In genomic region chr9:89606049-89606481, GRCh38 we compare ENCODE assay signal across 8 cellular contexts. TPM values are rescaled to one million over a fixed set of nuclear protein-coding genes. Genes with fewer than 3 reads are reported as not detected.
DNase-seq lines count a peak whose midpoint lies in the region; ATAC-seq, FAIRE-seq and TF ChIP-seq lines count a peak whose summit lies in the region.

No MANE protein-coding gene starts in this region.

- H3K4ac ChIP-seq in mesendoderm (ENCODE audit: low read depth, low read length): peak overlapping the region; percentile 25

- TF ChIP-seq POLR2A in GM12891 (IDR thresholded peaks at IDR 0.05; ENCODE audit: low read depth, low read length) (no peak), erythroblast (IDR thresholded peaks at IDR 0.05; ENCODE audit: low read length) (no peak)

- no peak overlapping the region for H2BK15ac ChIP-seq in mesendoderm (replicated peaks; ENCODE audit: low read depth)

- H2AK5ac ChIP-seq in mesendoderm (ENCODE audit: low read length): no peak overlapping the region

- no peak overlapping the region for H3K23ac ChIP-seq in mesendoderm (ENCODE audit: low read length)

- peaks cover 2% of the 10 kb centered on the region for H3K4me1 ChIP-seq in mesendoderm (ENCODE audit: control insufficient read depth, low read depth, low read length)

- no peak overlapping the region for H4K8ac ChIP-seq in mesendoderm (ENCODE audit: low read depth, low read length)

- H2BK120ac ChIP-seq in mesendoderm (ENCODE audit: low read depth, low read length): no peak overlapping the region

- H3K36me3 Mint-ChIP-seq in activated T-cell treated with anti-CD3 and anti-CD28 coated beads, Interleukin-2, amount 50 U/mL, for 4 hours (ENCODE audit: insufficient read depth): no peaks in the 10 kb centered on the region
- peaks cover 18% of the 10 kb centered on the region for H3K36me3 Mint-ChIP-seq in stimulated activated effector memory CD8-positive, alpha-beta T cell treated with anti-CD3 and anti-CD28 coated beads, Interleukin-12 subunit alpha, Interleukin-12 subunit beta, amount 100 ng/mL, for 72 hours

- H3K79me2 ChIP-seq in mesendoderm (ENCODE audit: control insufficient read depth, insufficient read depth, low read length): no peaks in the 10 kb centered on the region

- H3K56ac ChIP-seq in mesendoderm (ENCODE audit: low read length): peak overlapping the region; percentile 88

- no peak overlapping the region for H3K27ac Mint-ChIP-seq in stimulated activated effector memory CD8-positive, alpha-beta T cell treated with anti-CD3 and anti-CD28 coated beads, Interleukin-12 subunit alpha, Interleukin-12 subunit beta, amount 100 ng/mL, for 72 hours

- no peaks in the 10 kb centered on the region for H3K27me3 Mint-ChIP-seq in activated T-cell treated with anti-CD3 and anti-CD28 coated beads, Interleukin-2, amount 50 U/mL, for 4 hours (ENCODE audit: low read depth)

- H2BK5ac ChIP-seq in mesendoderm (ENCODE audit: low read length): no peak overlapping the region

- WGBS in mesendoderm (ENCODE audit: extremely low coverage, insufficient coverage, low lambda C conversion rate): no CpG with 5 or more reads among the region's 36 CpGs

- H4K5ac ChIP-seq in mesendoderm (ENCODE audit: low read length): no peak overlapping the region

- peak overlapping the region; percentile 87 for H3K4me3 Mint-ChIP-seq in activated T-cell treated with anti-CD3 and anti-CD28 coated beads, Interleukin-2, amount 50 U/mL, for 4 hours
- peak overlapping the region; percentile 79 for H3K4me3 Mint-ChIP-seq in stimulated activated effector memory CD8-positive, alpha-beta T cell treated with anti-CD3 and anti-CD28 coated beads, Interleukin-12 subunit alpha, Interleukin-12 subunit beta, amount 100 ng/mL, for 72 hours

- H3K4me3 ChIP-seq in mesendoderm (ENCODE audit: low read length): peak overlapping the region; percentile 73

- H3K9me3 Mint-ChIP-seq in activated T-cell treated with anti-CD3 and anti-CD28 coated beads, Interleukin-2, amount 50 U/mL, for 4 hours: no peaks in the 10 kb centered on the region
- no peaks in the 10 kb centered on the region for H3K9me3 Mint-ChIP-seq in stimulated activated effector memory CD8-positive, alpha-beta T cell treated with anti-CD3 and anti-CD28 coated beads, Interleukin-12 subunit alpha, Interleukin-12 subunit beta, amount 100 ng/mL, for 72 hours

- H3K79me1 ChIP-seq in mesendoderm (ENCODE audit: low read length): peaks cover 2% of the 10 kb centered on the region

- peak overlapping the region; percentile 89 for H3K4me2 ChIP-seq in mesendoderm (ENCODE audit: low read length)

- peak in 1 of 2 donors; percentile 9 for ATAC-seq in activated T-cell treated with anti-CD3 and anti-CD28 coated beads, Interleukin-2, amount 50 U/mL, for 4 hours
- ATAC-seq in stimulated activated effector memory CD8-positive, alpha-beta T cell treated with anti-CD3 and anti-CD28 coated beads, Interleukin-12 subunit alpha, Interleukin-12 subunit beta, amount 100 ng/mL, for 72 hours: peak; percentile 24
- no peak for ATAC-seq in HG03469 (IDR thresholded peaks at IDR 0.05; ENCODE audit: unreplicated experiment)

- H3K36me3 ChIP-seq in mesendoderm (ENCODE audit: control insufficient read depth, insufficient read depth, low read length): no peaks in the 10 kb centered on the region

- peak; percentile 52 for FAIRE-seq in GM12891 (lab: Jason Lieb, UNC)

- H3K18ac ChIP-seq in mesendoderm (ENCODE audit: low read length): peak overlapping the region; percentile 13

- H3K4me1 Mint-ChIP-seq in activated T-cell treated with anti-CD3 and anti-CD28 coated beads, Interleukin-2, amount 50 U/mL, for 4 hours (ENCODE audit: low read depth): peaks cover 26% of the 10 kb centered on the region
- H3K4me1 Mint-ChIP-seq in stimulated activated effector memory CD8-positive, alpha-beta T cell treated with anti-CD3 and anti-CD28 coated beads, Interleukin-12 subunit alpha, Interleukin-12 subunit beta, amount 100 ng/mL, for 72 hours: peaks cover 32% of the 10 kb centered on the region

- no peaks in the 10 kb centered on the region for H3K27me3 ChIP-seq in mesendoderm (ENCODE audit: insufficient read depth, low read length, poor library complexity)

- DNase-seq in GM12891 (ENCODE audit: insufficient read length, low spot score): no peak
- peak; percentile 49 for DNase-seq in NCI-H2171 (lab: John Stamatoyannopoulos, UW)
- DNase-seq in activated T-cell treated with anti-CD3 and anti-CD28 coated beads, Interleukin-2, amount 50 U/mL, for 4 hours: peak; percentile 20
- DNase-seq in erythroblast (lab: John Stamatoyannopoulos, UW): peak; percentile 87 to 88
- peak; percentile 81 for DNase-seq in mesendoderm
- no peak for DNase-seq in stimulated activated effector memory CD8-positive, alpha-beta T cell treated with anti-CD3 and anti-CD28 coated beads, Interleukin-12 subunit alpha, Interleukin-12 subunit beta, amount 100 ng/mL, for 72 hours (ENCODE audit: low spot score in 2 of 2)
- no peak for DNase-seq in NCI-H128 (lab: John Stamatoyannopoulos, UW; ENCODE audit: unreplicated experiment)

- H3K27ac ChIP-seq in mesendoderm (ENCODE audit: low read depth, low read length): peak overlapping the region; percentile 1

- peak overlapping the region; percentile 88 for H3K9ac ChIP-seq in mesendoderm (ENCODE audit: low read length)

TF ChIP-seq in GM12891, 5 proteins besides CTCF, POLR2A, EP300 and RAD21:
- TF ChIP-seq TAF1 (IDR thresholded peaks at IDR 0.05; ENCODE audit: low read depth, low read length) (no peak), SPI1 (IDR thresholded peaks at IDR 0.05; ENCODE audit: low read depth, low read length) (no peak)
TF ChIP-seq in GM12891: peak in this region for 0.

RNA-seq across cellular contexts. Expression of gene GADD45G, which starts 1.3 kb away (rescaled TPM):
- 1.4 TPM for polyA plus RNA-seq in GM12891 (2012; ENCODE audit: low read depth, missing spikeins)
- total RNA-seq in activated T-cell treated with anti-CD3 and anti-CD28 coated beads, Interleukin-2, amount 50 U/mL, for 4 hours: 10 to 100 TPM in 1 of 3 donors, 1 to 10 TPM in 2; 5.9 to 16.7 (median 6.4) TPM
- polyA plus RNA-seq in mesendoderm (2013, experiment 1 of 2): 2.0 TPM
- 2.2 TPM for polyA plus RNA-seq in mesendoderm (2013, experiment 2 of 2)

Comparison
In these comparisons a context has a peak if more than half of its experiments do, and no peak if none do; other contexts are left out.
1. DNase-seq: peak in NCI-H2171 (single experiment), activated T-cell treated with anti-CD3 and anti-CD28 coated beads, Interleukin-2, amount 50 U/mL, for 4 hours (single experiment), erythroblast (2 of 2) and mesendoderm (single experiment); none in GM12891 (single experiment), stimulated activated effector memory CD8-positive, alpha-beta T cell treated with anti-CD3 and anti-CD28 coated beads, Interleukin-12 subunit alpha, Interleukin-12 subunit beta, amount 100 ng/mL, for 72 hours (0 of 2) and NCI-H128 (single experiment).